In the genomic region with DNA sequence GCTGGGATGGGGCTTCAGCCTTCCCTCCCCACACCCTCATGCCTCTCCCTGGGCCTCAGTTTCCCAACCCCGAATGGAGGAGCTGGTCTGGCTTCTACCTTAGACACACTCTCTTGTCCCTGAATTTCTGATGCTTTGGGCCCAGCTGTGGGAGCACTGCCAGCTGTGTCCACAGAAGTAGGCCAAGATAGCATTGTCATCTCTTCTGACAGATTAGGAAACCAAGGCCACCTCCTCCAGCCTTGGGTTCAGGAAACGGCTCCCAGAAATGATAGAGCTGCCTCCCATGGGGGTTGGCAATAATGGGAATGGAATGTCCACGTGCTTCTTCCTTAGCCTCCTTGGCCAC, we compare ENCODE assay signal across 8 cellular contexts. TPM values are rescaled to one million over a fixed set of nuclear protein-coding genes. Genes with fewer than 3 reads are reported as not detected.
A peak's percentile ranks its signal among the peaks of the same experiment; 100 is the strongest.
DNase-seq lines count a peak whose midpoint lies in the region; ATAC-seq and TF ChIP-seq lines count a peak whose summit lies in the region.

No MANE protein-coding gene starts in this region.

- peak overlapping the region; percentile 94 for H3K4me3 Mint-ChIP-seq in natural killer cell treated with Interleukin-12 subunit alpha and Interleukin-12 subunit beta and Interleukin-15 and Interleukin-18, amount 100 ng/mL, for 72 hours

- H3F3A ChIP-seq in Loucy (ENCODE audit: low read depth) = no peaks in the 10 kb centered on the region

- intact Hi-C loops in dorsolateral prefrontal cortex (cut with DNase I) = loop anchor here (5.0 to 10.0 kb wide), 3 partner anchors 56 to 1314 kb away; a partner anchor contains a TSS

- H3K9ac ChIP-seq in Loucy (ENCODE audit: low read depth, low read length, poor library complexity, severe bottlenecking) = peak overlapping the region; percentile 99

- H3K9me3 ChIP-seq in BE2C (no peaks in the 10 kb centered on the region), Loucy (ENCODE audit: insufficient read depth, low read depth, low read length) (no peaks in the 10 kb centered on the region)

- no peak for TF ChIP-seq CTCF in BE2C (IDR thresholded peaks at IDR 0.05; ENCODE audit: low read depth, low read length)
- TF ChIP-seq CTCF in Loucy (conservative IDR thresholded peaks at IDR 0.05; ENCODE audit: low read length) = no peak
- TF ChIP-seq CTCF in dorsolateral prefrontal cortex (IDR thresholded peaks at IDR 0.05 in 54 of 56, conservative IDR thresholded peaks at IDR 0.05 in 2 of 56; ENCODE audit: low read depth in 1 of 56, partially characterized antibody in 56 of 56) = no peak

- H3K27ac Mint-ChIP-seq in natural killer cell treated with Interleukin-12 subunit alpha and Interleukin-12 subunit beta and Interleukin-15 and Interleukin-18, amount 100 ng/mL, for 72 hours = peak overlapping the region; percentile 92 to 98

- peaks cover 6% of the 10 kb centered on the region for H3K4me1 ChIP-seq in BE2C
- peaks cover 54% of the 10 kb centered on the region for H3K4me1 ChIP-seq in Loucy (ENCODE audit: insufficient read depth, low read length, poor library complexity, severe bottlenecking)

- peaks cover 59% of the 10 kb centered on the region for H4K20me1 ChIP-seq in Loucy (ENCODE audit: insufficient read depth, low read length, poor library complexity, severe bottlenecking)

- no peaks in the 10 kb centered on the region for H3K9me3 Mint-ChIP-seq in natural killer cell treated with Interleukin-12 subunit alpha and Interleukin-12 subunit beta and Interleukin-15 and Interleukin-18, amount 100 ng/mL, for 72 hours

- no peaks in the 10 kb centered on the region for H3K9me2 ChIP-seq in Loucy (replicated peaks; ENCODE audit: low read depth, low read length)

- H3K79me2 ChIP-seq in Loucy (ENCODE audit: insufficient read depth, low read length) = peaks cover 72% of the 10 kb centered on the region

- peak overlapping the region; percentile 98 for H3K4me2 ChIP-seq in Loucy (ENCODE audit: low read depth, low read length, poor library complexity, severe bottlenecking)

- peaks cover 48% of the 10 kb centered on the region for H3K36me3 ChIP-seq in BE2C
- H3K36me3 ChIP-seq in Loucy (ENCODE audit: insufficient read depth, low read length) = peaks cover 42% of the 10 kb centered on the region

- H3K27me3 ChIP-seq in BE2C (no peaks in the 10 kb centered on the region), Loucy (ENCODE audit: insufficient read depth, low read length, poor library complexity, severe bottlenecking) (peaks cover 4% of the 10 kb centered on the region), dorsolateral prefrontal cortex (no peaks in the 10 kb centered on the region)

- peak overlapping the region in 50 of 59 donors; percentile 23 to 95 (median 86) for H3K27ac ChIP-seq in dorsolateral prefrontal cortex

- H3K4me3 ChIP-seq in BE2C (ENCODE audit: low read depth, low read length) = peak overlapping the region; percentile 78
- peak overlapping the region; percentile 92 for H3K4me3 ChIP-seq in Loucy (ENCODE audit: low read length, poor library complexity, severe bottlenecking)
- H3K4me3 ChIP-seq in dorsolateral prefrontal cortex = peak overlapping the region in 58 of 59 donors; percentile 66 to 99 (median 88)

- peaks cover 46 to 47% of the 10 kb centered on the region in 2 donors for H3K4me1 Mint-ChIP-seq in natural killer cell treated with Interleukin-12 subunit alpha and Interleukin-12 subunit beta and Interleukin-15 and Interleukin-18, amount 100 ng/mL, for 72 hours (ENCODE audit: low read depth in 2 of 2)

- no peak for DNase-seq in BE2C
- DNase-seq in dorsolateral prefrontal cortex = peak in 1 of 10 donors; percentile 29
- DNase-seq in natural killer cell treated with Interleukin-12 subunit alpha and Interleukin-12 subunit beta and Interleukin-15 and Interleukin-18, amount 100 ng/mL, for 72 hours (ENCODE audit: low spot score) = no peak
- DNase-seq in Ammon's horn (ENCODE audit: low spot score) = no peak
- no peak for DNase-seq in cortex of kidney (lab: John Stamatoyannopoulos, UW)

- H2AFZ ChIP-seq in Loucy (ENCODE audit: low read length) = no peak overlapping the region

- ATAC-seq in natural killer cell treated with Interleukin-12 subunit alpha and Interleukin-12 subunit beta and Interleukin-15 and Interleukin-18, amount 100 ng/mL, for 72 hours = no peak
- ATAC-seq in GM21526 (IDR thresholded peaks at IDR 0.05; ENCODE audit: low FRiP score, unreplicated experiment) (no peak), HG03095 (IDR thresholded peaks at IDR 0.05; ENCODE audit: unreplicated experiment) (no peak)

- H3K27me3 Mint-ChIP-seq in natural killer cell treated with Interleukin-12 subunit alpha and Interleukin-12 subunit beta and Interleukin-15 and Interleukin-18, amount 100 ng/mL, for 72 hours = no peaks in the 10 kb centered on the region

- peaks cover 19% of the 10 kb centered on the region for H3K36me3 Mint-ChIP-seq in natural killer cell treated with Interleukin-12 subunit alpha and Interleukin-12 subunit beta and Interleukin-15 and Interleukin-18, amount 100 ng/mL, for 72 hours

RNA-seq across cellular contexts. Expression of a gene that starts 1.3 kb away (rescaled TPM):
- polyA plus RNA-seq in BE2C (2012; ENCODE audit: insufficient read depth, insufficient read length, low read depth) = 90.4 TPM
- total RNA-seq in dorsolateral prefrontal cortex = 10 to 100 TPM; 36.9 to 90.0 (median 52.6) TPM
- total RNA-seq in natural killer cell treated with Interleukin-12 subunit alpha and Interleukin-12 subunit beta and Interleukin-15 and Interleukin-18, amount 100 ng/mL, for 72 hours = 100 to 1,000 TPM; 266 to 391 TPM
